In genomic region chr3:107297597-107297996, GRCh38 we compare ENCODE assay signal across 23 cellular contexts.
DNase-seq lines count a peak whose midpoint lies in the region; TF ChIP-seq lines count a peak whose summit lies in the region.
"Had no signal": no experiment of that assay in that cellular context is flagged by ENCODE, and none has a peak within 500 bp of the region (broad histone marks: within the 10 kb centered on the region; RNA-seq: fewer than 3 reads in every experiment).

No MANE protein-coding gene starts in this region.

- H3K4me1 Mint-ChIP-seq in neural progenitor cell: no peaks in the 10 kb centered on the region
- H3K4me1 Mint-ChIP-seq in T-helper 2 cell treated with Interferon-gamma antibody and Interleukin-4, amounts not matched to agents 5 μg/mL and 100 μg/mL, for 36 hours (ENCODE audit: low read depth): no peaks in the 10 kb centered on the region
- H3K4me1 Mint-ChIP-seq: CD14-positive monocyte; CD4-positive, CD25-positive, alpha-beta regulatory T cell had no signal

- peaks cover 9% of the 10 kb centered on the region for H4K20me1 ChIP-seq in neural progenitor cell (ENCODE audit: low read depth)
- H4K20me1 ChIP-seq: BLaER1 had no signal

- in situ Hi-C loops in transverse colon (cut with MboI; ENCODE audit: low pct_ligation_motif_present in 1 of 4, low pct_unique_long_range_greater_than_20kb in 1 of 4, low sequenced_read_pairs in 3 of 4): no loop called here

- intact Hi-C loops in transverse colon (cut with DNase I; ENCODE audit: low total_unique reads): no loop called here

- no peak overlapping the region for H3K27ac ChIP-seq in neural progenitor cell
- no peak overlapping the region for H3K27ac ChIP-seq in transverse colon
- H3K27ac ChIP-seq: BLaER1 had no signal

- H2AFZ ChIP-seq in neural progenitor cell (replicated peaks): no peak overlapping the region

- no peak overlapping the region for H3K4me3 Mint-ChIP-seq in neural progenitor cell
- no peak overlapping the region for H3K4me3 Mint-ChIP-seq in T-helper 2 cell treated with Interferon-gamma antibody and Interleukin-4, amounts not matched to agents 5 μg/mL and 100 μg/mL, for 36 hours
- H3K4me3 Mint-ChIP-seq: CD14-positive monocyte; CD4-positive, CD25-positive, alpha-beta regulatory T cell; CD8-positive, alpha-beta T cell had no signal

- H3K27ac Mint-ChIP-seq in neural progenitor cell: no peak overlapping the region
- H3K27ac Mint-ChIP-seq in T-helper 2 cell treated with Interferon-gamma antibody and Interleukin-4, amounts not matched to agents 5 μg/mL and 100 μg/mL, for 36 hours: no peak overlapping the region
- H3K27ac Mint-ChIP-seq: CD14-positive monocyte; CD4-positive, CD25-positive, alpha-beta regulatory T cell; CD8-positive, alpha-beta T cell had no signal

- TF ChIP-seq POLR2A in transverse colon (IDR thresholded peaks at IDR 0.05): no peak

- H3K79me2 ChIP-seq in neural progenitor cell (ENCODE audit: low read depth): no peaks in the 10 kb centered on the region

- WGBS in transverse colon (ENCODE audit: low coverage in 1 of 2), 2 donors: 83 to 97% methylated on average over 2 to 3 of the region's 3 CpGs

- no peak for TF ChIP-seq EP300 in transverse colon (IDR thresholded peaks at IDR 0.05; ENCODE audit: low read depth)

- H3K36me3 Mint-ChIP-seq in neural progenitor cell: peaks cover 3% of the 10 kb centered on the region
- H3K36me3 Mint-ChIP-seq in T-helper 2 cell treated with Interferon-gamma antibody and Interleukin-4, amounts not matched to agents 5 μg/mL and 100 μg/mL, for 36 hours (ENCODE audit: low read depth): no peaks in the 10 kb centered on the region
- H3K36me3 Mint-ChIP-seq: CD14-positive monocyte; CD4-positive, CD25-positive, alpha-beta regulatory T cell; CD8-positive, alpha-beta T cell had no signal

- H3K4me2 ChIP-seq in neural progenitor cell: no peak overlapping the region
- H3K4me2 ChIP-seq: BLaER1 had no signal

- H3K36me3 ChIP-seq in neural progenitor cell (no peaks in the 10 kb centered on the region), transverse colon (no peaks in the 10 kb centered on the region)
- H3K36me3 ChIP-seq: BE2C, BLaER1 had no signal

- H3K27me3 ChIP-seq in neural progenitor cell: no peaks in the 10 kb centered on the region
- no peaks in the 10 kb centered on the region for H3K27me3 ChIP-seq in transverse colon
- H3K27me3 ChIP-seq: BLaER1 had no signal

- no peak for TF ChIP-seq CTCF in neural progenitor cell (IDR thresholded peaks at IDR 0.05)
- no peak for TF ChIP-seq CTCF in retinal pigment epithelial cell (conservative IDR thresholded peaks at IDR 0.05; ENCODE audit: low read depth, low read length)
- TF ChIP-seq CTCF in transverse colon (IDR thresholded peaks at IDR 0.05): no peak

- peaks cover 12% of the 10 kb centered on the region for H3K9me3 Mint-ChIP-seq in neural progenitor cell
- H3K9me3 Mint-ChIP-seq in T-helper 2 cell treated with Interferon-gamma antibody and Interleukin-4, amounts not matched to agents 5 μg/mL and 100 μg/mL, for 36 hours: no peaks in the 10 kb centered on the region

- no peak overlapping the region for H3K4me3 ChIP-seq in neural progenitor cell
- H3K4me3 ChIP-seq in retinal pigment epithelial cell (ENCODE audit: low read length): no peak overlapping the region
- H3K4me3 ChIP-seq in transverse colon: no peak overlapping the region
- H3K4me3 ChIP-seq: BLaER1, GM12878 had no signal

- H3K4me1 ChIP-seq in neural progenitor cell (peaks cover 14% of the 10 kb centered on the region), transverse colon (no peaks in the 10 kb centered on the region)
- H3K4me1 ChIP-seq: BE2C, BLaER1, Caco-2 had no signal

- H3K9me3 ChIP-seq in neural progenitor cell (ENCODE audit: low read depth) (peaks cover 5% of the 10 kb centered on the region), transverse colon (peaks cover 5 to 7% of the 10 kb centered on the region in 2 donors)
- H3K9me3 ChIP-seq: BE2C, BLaER1, Caco-2 had no signal

- DNase-seq in NCI-H82 treated with DMSO at 0.1 percent for 48 hours (lab: John Stamatoyannopoulos, UW; ENCODE audit: unreplicated experiment): peak; percentile 85
- DNase-seq in neural progenitor cell (ENCODE audit: low spot score): peak; percentile 72
- DNase-seq in retinal pigment epithelial cell (ENCODE audit: low read depth): peak; percentile 20
- no peak for DNase-seq in T-helper 2 cell treated with Interferon-gamma antibody and Interleukin-4, amounts not matched to agents 5 μg/mL and 100 μg/mL, for 36 hours (ENCODE audit: low spot score)
- no peak for DNase-seq in DMS 273 treated with DMSO at 0.1 percent for 48 hours (lab: John Stamatoyannopoulos, UW)
- DNase-seq in transverse colon: no peak
- DNase-seq: 8988T; ACHN; BE2C; C1 segment of cervical spinal cord; Caco-2; Calu3; CD4-positive, CD25-positive, alpha-beta regulatory T cell; CD8-positive, alpha-beta T cell; DMS153; DMS53; DMS79; DND-41; EL; GDM1 had no signal

- H3K27me3 Mint-ChIP-seq in neural progenitor cell (ENCODE audit: insufficient read depth, low read depth): peaks cover 13% of the 10 kb centered on the region
- H3K27me3 Mint-ChIP-seq in T-helper 2 cell treated with Interferon-gamma antibody and Interleukin-4, amounts not matched to agents 5 μg/mL and 100 μg/mL, for 36 hours (ENCODE audit: low read depth): peaks cover 10% of the 10 kb centered on the region

- H3K9ac ChIP-seq in neural progenitor cell: no peak overlapping the region
- H3K9ac ChIP-seq: BLaER1 had no signal

- no peaks in the 10 kb centered on the region for H3F3A ChIP-seq in neural progenitor cell (ENCODE audit: low read depth)

Comparison
In these comparisons a context has a peak if more than half of its experiments do, and no peak if none do; other contexts are left out.
1. DNase-seq: peak in NCI-H82 treated with DMSO at 0.1 percent for 48 hours (single experiment), neural progenitor cell (single experiment) and retinal pigment epithelial cell (single experiment); none in T-helper 2 cell treated with Interferon-gamma antibody and Interleukin-4, amounts not matched to agents 5 μg/mL and 100 μg/mL, for 36 hours (single experiment), DMS 273 treated with DMSO at 0.1 percent for 48 hours (single experiment) and transverse colon (single experiment).